In the genomic region with DNA sequence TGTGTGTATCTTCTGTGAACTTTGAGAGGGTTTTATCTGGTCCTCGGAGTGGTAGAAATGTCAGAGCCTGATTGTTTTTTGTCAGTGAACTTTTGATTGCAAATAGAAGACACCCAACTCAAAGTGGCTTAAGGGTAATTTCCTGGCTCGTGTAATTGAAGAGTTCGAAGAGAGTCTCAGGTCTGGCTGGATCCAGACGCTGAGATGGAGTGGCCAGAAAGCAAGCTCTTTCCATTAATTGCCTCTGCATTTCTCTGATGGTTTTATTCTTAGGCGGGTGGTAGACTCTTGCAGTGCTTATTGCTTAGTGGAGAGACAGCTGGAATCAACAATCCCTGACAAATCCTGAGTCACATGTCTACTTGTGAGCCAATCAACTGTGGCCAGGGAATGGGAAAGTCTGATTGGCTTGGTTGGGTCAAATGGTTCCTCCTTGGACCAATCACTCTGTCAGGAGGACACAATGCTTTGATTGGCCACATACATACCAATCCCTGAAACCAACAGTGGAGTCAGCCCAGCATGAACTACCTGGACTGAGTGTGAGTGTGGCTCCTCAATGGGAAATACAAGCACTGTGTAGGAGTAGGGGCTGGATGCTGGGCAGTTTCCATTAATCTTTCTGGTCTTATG, we compare ENCODE assay signal across 2 cellular contexts.
TF ChIP-seq lines count a peak whose summit lies in the region.

No MANE protein-coding gene starts in this region.

TF ChIP-seq in HepG2, 621 proteins besides CTCF, POLR2A, EP300 and RAD21:
- peak; percentile 95 for TF ChIP-seq ZNF329 (CRISPR knock-in tag; IDR thresholded peaks at IDR 0.05; ENCODE audit: low read depth)
- TF ChIP-seq, protein P1, sequence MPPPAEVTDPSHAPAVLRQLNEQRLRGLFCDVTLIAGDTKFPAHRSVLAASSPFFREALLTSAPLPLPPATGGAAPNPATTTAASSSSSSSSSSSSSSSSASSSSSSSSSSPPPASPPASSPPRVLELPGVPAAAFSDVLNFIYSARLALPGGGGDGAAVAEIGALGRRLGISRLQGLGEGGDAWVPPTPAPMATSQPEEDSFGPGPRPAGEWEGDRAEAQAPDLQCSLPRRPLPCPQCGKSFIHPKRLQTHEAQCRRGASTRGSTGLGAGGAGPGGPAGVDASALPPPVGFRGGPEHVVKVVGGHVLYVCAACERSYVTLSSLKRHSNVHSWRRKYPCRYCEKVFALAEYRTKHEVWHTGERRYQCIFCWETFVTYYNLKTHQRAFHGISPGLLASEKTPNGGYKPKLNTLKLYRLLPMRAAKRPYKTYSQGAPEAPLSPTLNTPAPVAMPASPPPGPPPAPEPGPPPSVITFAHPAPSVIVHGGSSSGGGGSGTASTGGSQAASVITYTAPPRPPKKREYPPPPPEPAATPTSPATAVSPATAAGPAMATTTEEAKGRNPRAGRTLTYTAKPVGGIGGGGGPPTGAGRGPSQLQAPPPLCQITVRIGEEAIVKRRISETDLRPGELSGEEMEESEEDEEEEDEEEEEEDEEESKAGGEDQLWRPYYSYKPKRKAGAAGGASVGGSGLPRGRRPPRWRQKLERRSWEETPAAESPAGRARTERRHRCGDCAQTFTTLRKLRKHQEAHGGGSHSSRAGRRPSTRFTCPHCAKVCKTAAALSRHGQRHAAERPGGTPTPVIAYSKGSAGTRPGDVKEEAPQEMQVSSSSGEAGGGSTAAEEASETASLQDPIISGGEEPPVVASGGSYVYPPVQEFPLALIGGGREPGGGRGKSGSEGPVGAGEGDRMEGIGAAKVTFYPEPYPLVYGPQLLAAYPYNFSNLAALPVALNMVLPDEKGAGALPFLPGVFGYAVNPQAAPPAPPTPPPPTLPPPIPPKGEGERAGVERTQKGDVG (CRISPR knock-in tag; IDR thresholded peaks at IDR 0.05; ENCODE audit: borderline replicate concordance) = no peak
- TF ChIP-seq, protein P2, sequence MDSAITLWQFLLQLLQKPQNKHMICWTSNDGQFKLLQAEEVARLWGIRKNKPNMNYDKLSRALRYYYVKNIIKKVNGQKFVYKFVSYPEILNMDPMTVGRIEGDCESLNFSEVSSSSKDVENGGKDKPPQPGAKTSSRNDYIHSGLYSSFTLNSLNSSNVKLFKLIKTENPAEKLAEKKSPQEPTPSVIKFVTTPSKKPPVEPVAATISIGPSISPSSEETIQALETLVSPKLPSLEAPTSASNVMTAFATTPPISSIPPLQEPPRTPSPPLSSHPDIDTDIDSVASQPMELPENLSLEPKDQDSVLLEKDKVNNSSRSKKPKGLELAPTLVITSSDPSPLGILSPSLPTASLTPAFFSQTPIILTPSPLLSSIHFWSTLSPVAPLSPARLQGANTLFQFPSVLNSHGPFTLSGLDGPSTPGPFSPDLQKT (CRISPR knock-in tag; IDR thresholded peaks at IDR 0.05; ENCODE audit: borderline replicate concordance) = no peak
- TF ChIP-seq, protein P3, sequence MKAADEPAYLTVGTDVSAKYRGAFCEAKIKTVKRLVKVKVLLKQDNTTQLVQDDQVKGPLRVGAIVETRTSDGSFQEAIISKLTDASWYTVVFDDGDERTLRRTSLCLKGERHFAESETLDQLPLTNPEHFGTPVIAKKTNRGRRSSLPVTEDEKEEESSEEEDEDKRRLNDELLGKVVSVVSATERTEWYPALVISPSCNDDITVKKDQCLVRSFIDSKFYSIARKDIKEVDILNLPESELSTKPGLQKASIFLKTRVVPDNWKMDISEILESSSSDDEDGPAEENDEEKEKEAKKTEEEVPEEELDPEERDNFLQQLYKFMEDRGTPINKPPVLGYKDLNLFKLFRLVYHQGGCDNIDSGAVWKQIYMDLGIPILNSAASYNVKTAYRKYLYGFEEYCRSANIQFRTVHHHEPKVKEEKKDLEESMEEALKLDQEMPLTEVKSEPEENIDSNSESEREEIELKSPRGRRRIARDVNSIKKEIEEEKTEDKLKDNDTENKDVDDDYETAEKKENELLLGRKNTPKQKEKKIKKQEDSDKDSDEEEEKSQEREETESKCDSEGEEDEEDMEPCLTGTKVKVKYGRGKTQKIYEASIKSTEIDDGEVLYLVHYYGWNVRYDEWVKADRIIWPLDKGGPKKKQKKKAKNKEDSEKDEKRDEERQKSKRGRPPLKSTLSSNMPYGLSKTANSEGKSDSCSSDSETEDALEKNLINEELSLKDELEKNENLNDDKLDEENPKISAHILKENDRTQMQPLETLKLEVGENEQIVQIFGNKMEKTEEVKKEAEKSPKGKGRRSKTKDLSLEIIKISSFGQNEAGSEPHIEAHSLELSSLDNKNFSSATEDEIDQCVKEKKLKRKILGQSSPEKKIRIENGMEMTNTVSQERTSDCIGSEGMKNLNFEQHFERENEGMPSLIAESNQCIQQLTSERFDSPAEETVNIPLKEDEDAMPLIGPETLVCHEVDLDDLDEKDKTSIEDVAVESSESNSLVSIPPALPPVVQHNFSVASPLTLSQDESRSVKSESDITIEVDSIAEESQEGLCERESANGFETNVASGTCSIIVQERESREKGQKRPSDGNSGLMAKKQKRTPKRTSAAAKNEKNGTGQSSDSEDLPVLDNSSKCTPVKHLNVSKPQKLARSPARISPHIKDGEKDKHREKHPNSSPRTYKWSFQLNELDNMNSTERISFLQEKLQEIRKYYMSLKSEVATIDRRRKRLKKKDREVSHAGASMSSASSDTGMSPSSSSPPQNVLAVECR (CRISPR knock-in tag; IDR thresholded peaks at IDR 0.05; ENCODE audit: borderline replicate concordance) = no peak

TF ChIP-seq in K562, 482 proteins besides CTCF, POLR2A, EP300 and RAD21:
- TF ChIP-seq, protein P4, sequence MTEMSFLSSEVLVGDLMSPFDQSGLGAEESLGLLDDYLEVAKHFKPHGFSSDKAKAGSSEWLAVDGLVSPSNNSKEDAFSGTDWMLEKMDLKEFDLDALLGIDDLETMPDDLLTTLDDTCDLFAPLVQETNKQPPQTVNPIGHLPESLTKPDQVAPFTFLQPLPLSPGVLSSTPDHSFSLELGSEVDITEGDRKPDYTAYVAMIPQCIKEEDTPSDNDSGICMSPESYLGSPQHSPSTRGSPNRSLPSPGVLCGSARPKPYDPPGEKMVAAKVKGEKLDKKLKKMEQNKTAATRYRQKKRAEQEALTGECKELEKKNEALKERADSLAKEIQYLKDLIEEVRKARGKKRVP (CRISPR knock-in tag; IDR thresholded peaks at IDR 0.05) = no peak
- TF ChIP-seq NFYB (IDR thresholded peaks at IDR 0.05; ENCODE audit: extremely low read depth, insufficient read length) (peak; percentile 40), RAD51 (IDR thresholded peaks at IDR 0.05; ENCODE audit: borderline replicate concordance, low read depth) (peak; percentile 25; the same call in 1 of the 2 replicates)
- TF ChIP-seq, protein P5, sequence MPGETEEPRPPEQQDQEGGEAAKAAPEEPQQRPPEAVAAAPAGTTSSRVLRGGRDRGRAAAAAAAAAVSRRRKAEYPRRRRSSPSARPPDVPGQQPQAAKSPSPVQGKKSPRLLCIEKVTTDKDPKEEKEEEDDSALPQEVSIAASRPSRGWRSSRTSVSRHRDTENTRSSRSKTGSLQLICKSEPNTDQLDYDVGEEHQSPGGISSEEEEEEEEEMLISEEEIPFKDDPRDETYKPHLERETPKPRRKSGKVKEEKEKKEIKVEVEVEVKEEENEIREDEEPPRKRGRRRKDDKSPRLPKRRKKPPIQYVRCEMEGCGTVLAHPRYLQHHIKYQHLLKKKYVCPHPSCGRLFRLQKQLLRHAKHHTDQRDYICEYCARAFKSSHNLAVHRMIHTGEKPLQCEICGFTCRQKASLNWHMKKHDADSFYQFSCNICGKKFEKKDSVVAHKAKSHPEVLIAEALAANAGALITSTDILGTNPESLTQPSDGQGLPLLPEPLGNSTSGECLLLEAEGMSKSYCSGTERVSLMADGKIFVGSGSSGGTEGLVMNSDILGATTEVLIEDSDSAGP (CRISPR knock-in tag; IDR thresholded peaks at IDR 0.05) = no peak
